36 cellular contexts compared by ENCODE assay signal in the genomic region with DNA sequence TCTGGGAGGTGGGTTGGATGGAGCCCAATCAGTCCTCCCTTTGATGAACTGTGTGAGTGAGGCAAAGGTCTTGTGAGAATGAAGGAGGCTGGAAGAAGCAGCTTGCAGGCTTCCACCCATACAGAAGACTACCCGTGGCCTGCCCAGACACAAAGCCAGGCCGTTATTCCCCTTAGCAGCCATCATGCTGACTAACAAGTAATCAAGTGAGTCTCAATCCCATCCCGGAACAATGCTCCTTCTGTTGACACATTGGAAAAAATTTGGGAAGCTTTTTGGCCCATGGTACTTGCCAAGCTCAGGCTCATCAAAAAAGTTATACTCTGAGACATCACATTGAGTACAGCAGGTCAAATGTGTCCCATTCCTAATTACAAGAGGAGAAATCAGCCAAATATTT.
"Had no signal": no experiment of that assay in that cellular context is flagged by ENCODE, and none has a peak within 500 bp of the region (broad histone marks: within the 10 kb centered on the region; RNA-seq: fewer than 3 reads in every experiment).

No MANE protein-coding gene starts in this region.

- DNase-seq: activated CD4-positive, alpha-beta memory T cell treated with anti-CD3 and anti-CD28 coated beads, Interleukin-2, amount 10 ng/mL, durations not matched to agents 7 days and 5 days; activated CD4-positive, alpha-beta T cell treated with anti-CD3 and anti-CD28 coated beads for 1 hour; activated CD4-positive, alpha-beta T cell treated with anti-CD3 and anti-CD28 coated beads for 48 hours; activated CD4-positive, CD25-positive, alpha-beta regulatory T cell; activated CD8-positive, alpha-beta memory T cell treated with anti-CD3 and anti-CD28 coated beads for 24 hours; activated CD8-positive, alpha-beta memory T cell treated with anti-CD3 and anti-CD28 coated beads, Interleukin-2, amount 10 ng/mL, durations not matched to agents 7 days and 5 days; activated CD8-positive, alpha-beta memory T cell treated with anti-CD3 and anti-CD28 coated beads, Interleukin-2, amount 50 U/mL, for 48 hours; activated effector memory CD4-positive, alpha-beta T cell treated with Interleukin-2 at 50 U/mL for 16 hours; activated naive CD4-positive, alpha-beta T cell treated with anti-CD3 and anti-CD28 coated beads, Interleukin-2, amount 10 ng/mL, durations not matched to agents 7 days and 5 days; activated naive CD8-positive, alpha-beta T cell treated with anti-CD3 and anti-CD28 coated beads, Interleukin-2, amount 50 U/mL, for 24 hours; activated T-cell treated with anti-CD3 and anti-CD28 coated beads, Interleukin-2, amount 50 U/mL, for 48 hours; anterior cingulate cortex; central memory CD4-positive, alpha-beta T cell; NCI-H1092 treated with DMSO at 0.1 percent for 48 hours; NCI-H1417; NCI-H146; NCI-H187; NCI-H2029 treated with DMSO at 0.1 percent for 48 hours; NCI-H2107; NCI-H2171; NCI-H510A; NCI-H526; NCI-H748 treated with DMSO at 0.1 percent for 48 hours; NK-92 treated with Interleukin-12 subunit alpha and Interleukin-12 subunit beta, amount 100 ng/mL, for 24 hours; PC-3; Peyer's patch; SIG-M5; SW 1271; T-helper 1 cell; T-helper 2 cell; T-helper 9 cell; WERI-Rb-1 had no signal

- H3K27ac Mint-ChIP-seq: activated CD4-positive, alpha-beta memory T cell treated with anti-CD3 and anti-CD28 coated beads, Interleukin-2, amount 10 ng/mL, durations not matched to agents 7 days and 5 days; activated CD8-positive, alpha-beta memory T cell treated with anti-CD3 and anti-CD28 coated beads, Interleukin-2, amount 10 ng/mL, durations not matched to agents 7 days and 5 days; activated naive CD4-positive, alpha-beta T cell treated with anti-CD3 and anti-CD28 coated beads, Interleukin-2, amount 10 ng/mL, durations not matched to agents 7 days and 5 days; activated naive CD8-positive, alpha-beta T cell; activated naive CD8-positive, alpha-beta T cell treated with anti-CD3 and anti-CD28 coated beads, Interleukin-2, amount 50 U/mL, for 24 hours; brain had no signal

- H3K4me1 ChIP-seq: Peyer's patch had no signal

- H3K9me3 ChIP-seq: Peyer's patch had no signal

- H3K4me3 Mint-ChIP-seq: activated CD4-positive, alpha-beta memory T cell treated with anti-CD3 and anti-CD28 coated beads, Interleukin-2, amount 10 ng/mL, durations not matched to agents 7 days and 5 days; activated CD8-positive, alpha-beta memory T cell treated with anti-CD3 and anti-CD28 coated beads, Interleukin-2, amount 10 ng/mL, durations not matched to agents 7 days and 5 days; activated naive CD4-positive, alpha-beta T cell treated with anti-CD3 and anti-CD28 coated beads, Interleukin-2, amount 10 ng/mL, durations not matched to agents 7 days and 5 days; activated naive CD8-positive, alpha-beta T cell; activated naive CD8-positive, alpha-beta T cell treated with anti-CD3 and anti-CD28 coated beads, Interleukin-2, amount 50 U/mL, for 24 hours; brain had no signal

- H3K4me3 ChIP-seq: Peyer's patch had no signal

- H3K27me3 ChIP-seq: Peyer's patch had no signal

- H3K36me3 ChIP-seq: Peyer's patch, WERI-Rb-1 had no signal

- H3K9me3 Mint-ChIP-seq: activated CD4-positive, alpha-beta memory T cell treated with anti-CD3 and anti-CD28 coated beads, Interleukin-2, amount 10 ng/mL, durations not matched to agents 7 days and 5 days; activated naive CD4-positive, alpha-beta T cell treated with anti-CD3 and anti-CD28 coated beads, Interleukin-2, amount 10 ng/mL, durations not matched to agents 7 days and 5 days; activated naive CD8-positive, alpha-beta T cell treated with anti-CD3 and anti-CD28 coated beads, Interleukin-2, amount 50 U/mL, for 24 hours had no signal

- H3K4me1 Mint-ChIP-seq: activated naive CD4-positive, alpha-beta T cell treated with anti-CD3 and anti-CD28 coated beads, Interleukin-2, amount 10 ng/mL, durations not matched to agents 7 days and 5 days; activated naive CD8-positive, alpha-beta T cell treated with anti-CD3 and anti-CD28 coated beads, Interleukin-2, amount 50 U/mL, for 24 hours; brain had no signal

- ATAC-seq: activated CD8-positive, alpha-beta memory T cell treated with anti-CD3 and anti-CD28 coated beads, Interleukin-2, amount 10 ng/mL, durations not matched to agents 7 days and 5 days; activated naive CD8-positive, alpha-beta T cell treated with anti-CD3 and anti-CD28 coated beads, Interleukin-2, amount 50 U/mL, for 24 hours; PC-3; Right ventricle myocardium inferior had no signal

- H3K36me3 Mint-ChIP-seq: activated CD8-positive, alpha-beta memory T cell treated with anti-CD3 and anti-CD28 coated beads, Interleukin-2, amount 10 ng/mL, durations not matched to agents 7 days and 5 days; activated naive CD4-positive, alpha-beta T cell treated with anti-CD3 and anti-CD28 coated beads, Interleukin-2, amount 10 ng/mL, durations not matched to agents 7 days and 5 days; activated naive CD8-positive, alpha-beta T cell; brain had no signal

- H3K27ac ChIP-seq: Peyer's patch, RWPE1, WERI-Rb-1 had no signal

- H3K27me3 Mint-ChIP-seq: activated naive CD8-positive, alpha-beta T cell; activated naive CD8-positive, alpha-beta T cell treated with anti-CD3 and anti-CD28 coated beads, Interleukin-2, amount 50 U/mL, for 24 hours had no signal
